Comparison of ENCODE assay signal across 28 cellular contexts in the genomic region with DNA sequence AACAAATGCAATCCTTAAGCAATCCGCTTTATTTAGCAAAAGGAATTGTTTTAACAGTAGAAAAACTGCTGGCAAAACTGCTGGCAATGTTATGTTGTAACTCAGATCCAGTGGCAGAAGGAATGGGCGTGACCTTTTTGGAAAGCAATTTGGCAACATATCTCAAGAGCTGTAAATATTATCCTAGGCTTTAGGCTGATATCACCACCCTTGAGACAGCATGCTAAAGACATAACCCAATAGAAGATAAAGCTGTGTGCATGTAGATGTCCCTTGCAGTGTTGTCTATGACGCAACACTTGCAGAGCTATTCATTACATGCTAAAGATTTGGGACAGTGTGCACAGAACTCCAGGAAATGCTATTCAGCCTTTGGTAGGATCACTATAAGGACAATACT.
A peak's percentile ranks its signal among the peaks of the same experiment; 100 is the strongest.
DNase-seq lines count a peak whose midpoint lies in the region; ATAC-seq and TF ChIP-seq lines count a peak whose summit lies in the region.
"Had no signal": no experiment of that assay in that cellular context is flagged by ENCODE, and none has a peak within 500 bp of the region (broad histone marks: within the 10 kb centered on the region; RNA-seq: fewer than 3 reads in every experiment).

No MANE protein-coding gene starts in this region.

- H3K27ac Mint-ChIP-seq in activated T-cell treated with anti-CD3 and anti-CD28 coated beads, Interleukin-2, amount 50 U/mL, for 72 hours: no peak overlapping the region
- H3K27ac Mint-ChIP-seq in Calu3 (ENCODE audit: unreplicated experiment): no peak overlapping the region
- H3K27ac Mint-ChIP-seq: activated naive CD4-positive, alpha-beta T cell treated with anti-CD3 and anti-CD28 coated beads, Interleukin-2, amount 50 U/mL, for 24 hours; activated T-helper 17 cell treated with anti-CD3 and anti-CD28 coated beads, Interleukin-2, amount 50 U/mL, for 72 hours; CD8-positive, alpha-beta T cell; HFFc6; WTC11 had no signal

- peak; percentile 23 for DNase-seq in AG09319 (ENCODE audit: extremely low read depth, low read depth)
- DNase-seq in esophagus muscularis mucosa (ENCODE audit: extremely low spot score): peak; percentile 68
- DNase-seq in left lung: no peak
- no peak for DNase-seq in activated T-cell treated with anti-CD3 and anti-CD28 coated beads, Interleukin-2, amount 50 U/mL, for 72 hours
- no peak for DNase-seq in Calu3
- DNase-seq in SW480 (ENCODE audit: low spot score): no peak
- DNase-seq: activated CD4-positive, alpha-beta T cell treated with anti-CD3 and anti-CD28 coated beads, Interleukin-2, amount 50 U/mL, for 4 hours; caudate nucleus; CD8-positive, alpha-beta T cell; foreskin melanocyte; HFFc6; hypothalamus; NCI-H187 treated with DMSO at 0.1 percent for 48 hours; NCI-H82; right cardiac atrium; stimulated activated CD4-positive, alpha-beta T cell treated with anti-CD3 and anti-CD28 coated beads, Interleukin-15, amount 100 ng/mL, for 24 hours; stomach; T-helper 9 cell had no signal

- POLR2A ChIA-PET in HEK293 (lab: Yijun Ruan, JAX): no interaction called here

- CTCF ChIA-PET in HEK293 (lab: Yijun Ruan, JAX): interaction anchor here (0.9 kb wide), 1 partner anchor 413 kb away, joined by 3 read pairs; no protein-coding TSS in a partner anchor
- CTCF ChIA-PET in Calu3 (lab: Charles Lee): no interaction called here

- H3K27me3 Mint-ChIP-seq in activated T-cell treated with anti-CD3 and anti-CD28 coated beads, Interleukin-2, amount 50 U/mL, for 72 hours (ENCODE audit: low read depth): no peaks in the 10 kb centered on the region
- peaks cover 35% of the 10 kb centered on the region for H3K27me3 Mint-ChIP-seq in Calu3 (ENCODE audit: unreplicated experiment)
- H3K27me3 Mint-ChIP-seq: activated naive CD4-positive, alpha-beta T cell treated with anti-CD3 and anti-CD28 coated beads, Interleukin-2, amount 50 U/mL, for 24 hours; activated T-helper 17 cell treated with anti-CD3 and anti-CD28 coated beads, Interleukin-2, amount 50 U/mL, for 72 hours had no signal

- H3K27me3 ChIP-seq in esophagus muscularis mucosa (no peaks in the 10 kb centered on the region), left lung (no peaks in the 10 kb centered on the region)
- H3K27me3 ChIP-seq: ascending aorta, stomach, tibial nerve had no signal

- H3K9me3 Mint-ChIP-seq in activated T-cell treated with anti-CD3 and anti-CD28 coated beads, Interleukin-2, amount 50 U/mL, for 72 hours: peaks cover 1% of the 10 kb centered on the region in 2 donors
- H3K9me3 Mint-ChIP-seq in Calu3 (ENCODE audit: low read depth, unreplicated experiment): no peaks in the 10 kb centered on the region
- H3K9me3 Mint-ChIP-seq: activated naive CD4-positive, alpha-beta T cell treated with anti-CD3 and anti-CD28 coated beads, Interleukin-2, amount 50 U/mL, for 24 hours; activated T-helper 17 cell treated with anti-CD3 and anti-CD28 coated beads, Interleukin-2, amount 50 U/mL, for 72 hours had no signal

- H3K4me3 ChIP-seq in HEK293 (ENCODE audit: low read depth, low read length) (no peak overlapping the region), esophagus muscularis mucosa (no peak overlapping the region), left lung (no peak overlapping the region)
- H3K4me3 ChIP-seq: ascending aorta, stomach, tibial nerve had no signal

- H3K4me1 ChIP-seq in HEK293 (ENCODE audit: control insufficient read depth, insufficient read depth, low read length) (no peaks in the 10 kb centered on the region), esophagus muscularis mucosa (no peaks in the 10 kb centered on the region), left lung (no peaks in the 10 kb centered on the region)
- H3K4me1 ChIP-seq: ascending aorta, parathyroid adenoma, tibial nerve had no signal

- no peak for TF ChIP-seq CTCF in AG09319 (IDR thresholded peaks at IDR 0.05; ENCODE audit: low read depth, low read length)
- TF ChIP-seq CTCF in HEK293 (tag by site-specific recombination; IDR thresholded peaks at IDR 0.05): no peak
- TF ChIP-seq CTCF in esophagus muscularis mucosa (IDR thresholded peaks at IDR 0.05): no peak
- TF ChIP-seq CTCF in left lung (IDR thresholded peaks at IDR 0.05): no peak
- TF ChIP-seq CTCF in Calu3 (IDR thresholded peaks at IDR 0.05; ENCODE audit: unreplicated experiment): no peak

- no peak overlapping the region for H3K4me3 Mint-ChIP-seq in activated T-cell treated with anti-CD3 and anti-CD28 coated beads, Interleukin-2, amount 50 U/mL, for 72 hours
- H3K4me3 Mint-ChIP-seq in Calu3 (ENCODE audit: low read depth, unreplicated experiment): no peak overlapping the region
- H3K4me3 Mint-ChIP-seq: activated naive CD4-positive, alpha-beta T cell treated with anti-CD3 and anti-CD28 coated beads, Interleukin-2, amount 50 U/mL, for 24 hours; activated T-helper 17 cell treated with anti-CD3 and anti-CD28 coated beads, Interleukin-2, amount 50 U/mL, for 72 hours; CD8-positive, alpha-beta T cell; HFFc6; WTC11 had no signal

- 79% methylated on average over 3 of the region's 3 CpGs for WGBS in esophagus muscularis mucosa

- ATAC-seq in left lung (peak; percentile 13), GM21360 (IDR thresholded peaks at IDR 0.05; ENCODE audit: unreplicated experiment) (no peak)
- ATAC-seq in activated T-cell treated with anti-CD3 and anti-CD28 coated beads, Interleukin-2, amount 50 U/mL, for 72 hours (replicated peaks in 1 of 2): no peak
- ATAC-seq: activated T-helper 17 cell treated with anti-CD3 and anti-CD28 coated beads, Interleukin-2, amount 50 U/mL, for 72 hours; CD8-positive, alpha-beta T cell; WTC11 had no signal

- intact Hi-C loops in esophagus muscularis mucosa (cut with DNase I) (no loop called here), left lung (cut with DNase I) (no loop called here), Calu3 (cut with micrococcal nuclease; ENCODE audit: unreplicated experiment) (no loop called here)

- no peaks in the 10 kb centered on the region for H3K36me3 ChIP-seq in HEK293 (ENCODE audit: control insufficient read depth in 2 of 2, insufficient read depth in 1 of 2, low read length in 2 of 2)
- H3K36me3 ChIP-seq in esophagus muscularis mucosa: no peaks in the 10 kb centered on the region
- H3K36me3 ChIP-seq in left lung: no peaks in the 10 kb centered on the region
- H3K36me3 ChIP-seq: ascending aorta, stomach, tibial nerve had no signal

- H3K27ac ChIP-seq in HEK293 (ENCODE audit: extremely low read depth, low read depth, low read length) (no peak overlapping the region), esophagus muscularis mucosa (replicated peaks in 1 of 4) (no peak overlapping the region), left lung (no peak overlapping the region)
- H3K27ac ChIP-seq: ascending aorta, KMS-11, parathyroid adenoma, RWPE1, stomach, tibial nerve had no signal

- TF ChIP-seq POLR2A in esophagus muscularis mucosa (IDR thresholded peaks at IDR 0.05; ENCODE audit: low read depth): no peak

- TF ChIP-seq EP300 in esophagus muscularis mucosa (IDR thresholded peaks at IDR 0.05): no peak

- BruUV-seq in Calu3 (replicated peaks; lab: Mats Ljungman, UMichigan): no TSS peak

- no peaks in the 10 kb centered on the region for H3K9me3 ChIP-seq in HEK293 (ENCODE audit: control insufficient read depth, insufficient read depth, low read depth, low read length)
- H3K9me3 ChIP-seq in esophagus muscularis mucosa: peaks cover 0 to 8% (median 0%) of the 10 kb centered on the region in 4 donors
- no peaks in the 10 kb centered on the region for H3K9me3 ChIP-seq in left lung

- H3K4me1 Mint-ChIP-seq in activated T-cell treated with anti-CD3 and anti-CD28 coated beads, Interleukin-2, amount 50 U/mL, for 72 hours (ENCODE audit: low read depth): no peaks in the 10 kb centered on the region
- H3K4me1 Mint-ChIP-seq in Calu3 (ENCODE audit: low read depth, unreplicated experiment): no peaks in the 10 kb centered on the region
- H3K4me1 Mint-ChIP-seq: activated T-helper 17 cell treated with anti-CD3 and anti-CD28 coated beads, Interleukin-2, amount 50 U/mL, for 72 hours; WTC11 had no signal

- H3K36me3 Mint-ChIP-seq in activated T-cell treated with anti-CD3 and anti-CD28 coated beads, Interleukin-2, amount 50 U/mL, for 72 hours (ENCODE audit: insufficient read depth in 2 of 2): no peaks in the 10 kb centered on the region
- H3K36me3 Mint-ChIP-seq in Calu3 (ENCODE audit: insufficient read depth, unreplicated experiment): no peaks in the 10 kb centered on the region
- H3K36me3 Mint-ChIP-seq: activated naive CD4-positive, alpha-beta T cell treated with anti-CD3 and anti-CD28 coated beads, Interleukin-2, amount 50 U/mL, for 24 hours; CD8-positive, alpha-beta T cell had no signal

TF ChIP-seq in HEK293, 187 proteins besides CTCF, POLR2A, EP300 and RAD21:
- peak; percentile 32 for TF ChIP-seq SETDB1 (IDR thresholded peaks at IDR 0.05; ENCODE audit: insufficient read length, low read length)
- TF ChIP-seq MYNN (tag by site-specific recombination; IDR thresholded peaks at IDR 0.05; ENCODE audit: borderline replicate concordance): no peak
- TF ChIP-seq TRIM28 (IDR thresholded peaks at IDR 0.05; ENCODE audit: borderline replicate concordance, low read length): peak; percentile 62; the same call in 1 of the 2 replicates

Comparison
In these comparisons a context has a peak if more than half of its experiments do, and no peak if none do; other contexts are left out.
1. DNase-seq: peak in AG09319 (single experiment) and esophagus muscularis mucosa (single experiment); none in left lung (0 of 2), activated T-cell treated with anti-CD3 and anti-CD28 coated beads, Interleukin-2, amount 50 U/mL, for 72 hours (0 of 2), Calu3 (single experiment) and SW480 (single experiment).